ENCODE assay signal across 17 cellular contexts in the genomic region with DNA sequence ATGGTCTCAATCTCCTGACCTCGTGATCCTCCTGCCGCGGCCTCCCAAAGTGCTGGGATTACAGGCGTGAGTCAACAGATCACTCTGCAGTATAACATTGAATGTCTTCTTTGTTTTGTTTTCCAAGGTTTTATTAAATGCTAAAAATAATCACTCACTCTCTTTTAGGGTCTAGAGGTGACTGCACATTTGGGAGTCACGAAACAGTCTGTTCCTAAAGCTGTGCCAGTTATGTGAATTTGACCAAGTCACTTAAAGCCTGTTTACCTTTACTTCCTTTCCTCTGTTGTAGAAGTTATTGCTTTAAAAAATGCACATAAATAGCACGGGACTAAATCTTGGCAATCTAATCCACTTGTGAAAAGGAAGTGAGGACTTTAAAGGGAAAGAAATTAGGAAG.
DNase-seq lines count a peak whose midpoint lies in the region; ATAC-seq and TF ChIP-seq lines count a peak whose summit lies in the region.
"Had no signal": no experiment of that assay in that cellular context is flagged by ENCODE, and none has a peak within 500 bp of the region (broad histone marks: within the 10 kb centered on the region; RNA-seq: fewer than 3 reads in every experiment).

No MANE protein-coding gene starts in this region.

- H3K4me1 ChIP-seq in left ventricle myocardium inferior: no peaks in the 10 kb centered on the region
- H3K4me1 ChIP-seq in heart left ventricle: peaks cover 0 to 16% (median 0%) of the 10 kb centered on the region in 12 donors
- H3K4me1 ChIP-seq in tibial nerve: peaks cover 0 to 6% (median 1%) of the 10 kb centered on the region in 4 donors
- H3K4me1 ChIP-seq: HAP-1 had no signal

- H3K36me3 ChIP-seq in left ventricle myocardium inferior (no peaks in the 10 kb centered on the region), heart left ventricle (no peaks in the 10 kb centered on the region), tibial nerve (no peaks in the 10 kb centered on the region)
- H3K36me3 ChIP-seq: BLaER1 treated with 17β-estradiol and CSF1 and Interleukin-3, amounts not matched to agents 10 nM and 100 nM; HAP-1 had no signal

- H3K27me3 ChIP-seq in left ventricle myocardium inferior (ENCODE audit: low read depth): no peaks in the 10 kb centered on the region
- no peaks in the 10 kb centered on the region for H3K27me3 ChIP-seq in heart left ventricle
- H3K27me3 ChIP-seq in tibial nerve: no peaks in the 10 kb centered on the region
- H3K27me3 ChIP-seq: BLaER1 treated with 17β-estradiol and CSF1 and Interleukin-3, amounts not matched to agents 10 nM and 100 nM had no signal

- peak overlapping the region; percentile 40 for H3K27ac ChIP-seq in left ventricle myocardium inferior (replicated peaks)
- H3K27ac ChIP-seq in heart left ventricle: no peak overlapping the region
- peak overlapping the region in 2 of 4 donors; percentile 28 to 69 for H3K27ac ChIP-seq in tibial nerve
- H3K27ac ChIP-seq: 22Rv1; BLaER1 treated with 17β-estradiol and CSF1 and Interleukin-3, amounts not matched to agents 10 nM and 100 nM had no signal

- 43 to 54% (median 50%) methylated on average over 6 of the region's 6 CpGs for WGBS in heart left ventricle, 4 donors
- 24 to 36% methylated on average over 6 of the region's 6 CpGs for WGBS in tibial nerve, 2 donors

- no peak overlapping the region for H3K4me3 ChIP-seq in left ventricle myocardium inferior
- no peak overlapping the region for H3K4me3 ChIP-seq in heart left ventricle
- H3K4me3 ChIP-seq in tibial nerve: no peak overlapping the region
- H3K4me3 ChIP-seq: BLaER1 treated with 17β-estradiol and CSF1 and Interleukin-3, amounts not matched to agents 10 nM and 100 nM; HAP-1 had no signal

- TF ChIP-seq POLR2A in heart left ventricle (IDR thresholded peaks at IDR 0.05): no peak
- TF ChIP-seq POLR2A in tibial nerve (IDR thresholded peaks at IDR 0.05): no peak

- TF ChIP-seq CTCF in left ventricle myocardium inferior (IDR thresholded peaks at IDR 0.05; ENCODE audit: borderline replicate concordance) (no peak), heart left ventricle (IDR thresholded peaks at IDR 0.05) (no peak), tibial nerve (IDR thresholded peaks at IDR 0.05) (no peak)

- H3K9me3 ChIP-seq in left ventricle myocardium inferior (replicated peaks) (peaks cover 18% of the 10 kb centered on the region), heart left ventricle (peaks cover 0 to 12% (median 0%) of the 10 kb centered on the region in 12 donors), tibial nerve (peaks cover 0 to 9% (median 0%) of the 10 kb centered on the region in 4 donors)
- H3K9me3 ChIP-seq: HAP-1 had no signal

- TF ChIP-seq EP300 in tibial nerve (IDR thresholded peaks at IDR 0.05): peak; percentile 23 to 71

- DNase-seq in left ventricle myocardium inferior (no peak), heart left ventricle (no peak), dermis microvascular lymphatic vessel endothelial cell (ENCODE audit: low read depth in 2 of 2) (peak; percentile 43 to 94), lung microvascular endothelial cell (ENCODE audit: low read depth in 2 of 2) (peak; percentile 74 to 82), tibial nerve (ENCODE audit: low spot score in 2 of 2) (no peak)
- DNase-seq: CD4-positive, alpha-beta T cell; COR-L47; DMS153; DMS79 treated with DMSO at 0.1 percent for 48 hours; EL had no signal

- intact Hi-C loops in left ventricle myocardium inferior (cut with micrococcal nuclease): no loop called here
- intact Hi-C loops in heart left ventricle (cut with DNase I): no loop called here

- no peak for ATAC-seq in heart left ventricle
- no peak for ATAC-seq in HG02938 (IDR thresholded peaks at IDR 0.05; ENCODE audit: unreplicated experiment)
- no peak for ATAC-seq in SK-N-SH treated with all-trans-retinoic acid at 6 μM for 48 hours
- ATAC-seq in HG03521 (IDR thresholded peaks at IDR 0.05; ENCODE audit: unreplicated experiment): no peak
- ATAC-seq: HepG2 had no signal

TF ChIP-seq in SK-N-SH treated with all-trans-retinoic acid at 6 μM for 48 hours, 23 proteins besides CTCF, POLR2A, EP300 and RAD21 (continues in another document):
- no peak for TF ChIP-seq ZNF8 (CRISPR knock-in tag; IDR thresholded peaks at IDR 0.05)
- TF ChIP-seq, protein P1, sequence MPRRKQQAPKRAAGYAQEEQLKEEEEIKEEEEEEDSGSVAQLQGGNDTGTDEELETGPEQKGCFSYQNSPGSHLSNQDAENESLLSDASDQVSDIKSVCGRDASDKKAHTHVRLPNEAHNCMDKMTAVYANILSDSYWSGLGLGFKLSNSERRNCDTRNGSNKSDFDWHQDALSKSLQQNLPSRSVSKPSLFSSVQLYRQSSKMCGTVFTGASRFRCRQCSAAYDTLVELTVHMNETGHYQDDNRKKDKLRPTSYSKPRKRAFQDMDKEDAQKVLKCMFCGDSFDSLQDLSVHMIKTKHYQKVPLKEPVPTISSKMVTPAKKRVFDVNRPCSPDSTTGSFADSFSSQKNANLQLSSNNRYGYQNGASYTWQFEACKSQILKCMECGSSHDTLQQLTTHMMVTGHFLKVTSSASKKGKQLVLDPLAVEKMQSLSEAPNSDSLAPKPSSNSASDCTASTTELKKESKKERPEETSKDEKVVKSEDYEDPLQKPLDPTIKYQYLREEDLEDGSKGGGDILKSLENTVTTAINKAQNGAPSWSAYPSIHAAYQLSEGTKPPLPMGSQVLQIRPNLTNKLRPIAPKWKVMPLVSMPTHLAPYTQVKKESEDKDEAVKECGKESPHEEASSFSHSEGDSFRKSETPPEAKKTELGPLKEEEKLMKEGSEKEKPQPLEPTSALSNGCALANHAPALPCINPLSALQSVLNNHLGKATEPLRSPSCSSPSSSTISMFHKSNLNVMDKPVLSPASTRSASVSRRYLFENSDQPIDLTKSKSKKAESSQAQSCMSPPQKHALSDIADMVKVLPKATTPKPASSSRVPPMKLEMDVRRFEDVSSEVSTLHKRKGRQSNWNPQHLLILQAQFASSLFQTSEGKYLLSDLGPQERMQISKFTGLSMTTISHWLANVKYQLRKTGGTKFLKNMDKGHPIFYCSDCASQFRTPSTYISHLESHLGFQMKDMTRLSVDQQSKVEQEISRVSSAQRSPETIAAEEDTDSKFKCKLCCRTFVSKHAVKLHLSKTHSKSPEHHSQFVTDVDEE (CRISPR knock-in tag; IDR thresholded peaks at IDR 0.05): no peak
- TF ChIP-seq SNAI2 (CRISPR knock-in tag; IDR thresholded peaks at IDR 0.05): no peak
- TF ChIP-seq ZFP3 (CRISPR knock-in tag; IDR thresholded peaks at IDR 0.05): no peak
- TF ChIP-seq PPARA (CRISPR knock-in tag; IDR thresholded peaks at IDR 0.05; ENCODE audit: borderline replicate concordance): no peak
- no peak for TF ChIP-seq ARNTL (CRISPR knock-in tag; IDR thresholded peaks at IDR 0.05; ENCODE audit: borderline replicate concordance, low read depth)
- no peak for TF ChIP-seq ZNF565 (CRISPR knock-in tag; conservative IDR thresholded peaks at IDR 0.05; ENCODE audit: low read depth)
- TF ChIP-seq BACH2 (CRISPR knock-in tag; IDR thresholded peaks at IDR 0.05; ENCODE audit: borderline replicate concordance): no peak
- TF ChIP-seq CSDC2 (CRISPR knock-in tag; IDR thresholded peaks at IDR 0.05): no peak
- TF ChIP-seq, protein P2, sequence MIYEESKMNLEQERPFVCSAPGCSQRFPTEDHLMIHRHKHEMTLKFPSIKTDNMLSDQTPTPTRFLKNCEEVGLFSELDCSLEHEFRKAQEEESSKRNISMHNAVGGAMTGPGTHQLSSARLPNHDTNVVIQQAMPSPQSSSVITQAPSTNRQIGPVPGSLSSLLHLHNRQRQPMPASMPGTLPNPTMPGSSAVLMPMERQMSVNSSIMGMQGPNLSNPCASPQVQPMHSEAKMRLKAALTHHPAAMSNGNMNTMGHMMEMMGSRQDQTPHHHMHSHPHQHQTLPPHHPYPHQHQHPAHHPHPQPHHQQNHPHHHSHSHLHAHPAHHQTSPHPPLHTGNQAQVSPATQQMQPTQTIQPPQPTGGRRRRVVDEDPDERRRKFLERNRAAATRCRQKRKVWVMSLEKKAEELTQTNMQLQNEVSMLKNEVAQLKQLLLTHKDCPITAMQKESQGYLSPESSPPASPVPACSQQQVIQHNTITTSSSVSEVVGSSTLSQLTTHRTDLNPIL (CRISPR knock-in tag; IDR thresholded peaks at IDR 0.05; ENCODE audit: low read depth): no peak
- TF ChIP-seq TOX (CRISPR knock-in tag; IDR thresholded peaks at IDR 0.05; ENCODE audit: borderline replicate concordance): no peak
- no peak for TF ChIP-seq TCF4 (CRISPR knock-in tag; IDR thresholded peaks at IDR 0.05; ENCODE audit: borderline replicate concordance)
- no peak for TF ChIP-seq ISL1 (CRISPR knock-in tag; IDR thresholded peaks at IDR 0.05)
- TF ChIP-seq, protein P3, sequence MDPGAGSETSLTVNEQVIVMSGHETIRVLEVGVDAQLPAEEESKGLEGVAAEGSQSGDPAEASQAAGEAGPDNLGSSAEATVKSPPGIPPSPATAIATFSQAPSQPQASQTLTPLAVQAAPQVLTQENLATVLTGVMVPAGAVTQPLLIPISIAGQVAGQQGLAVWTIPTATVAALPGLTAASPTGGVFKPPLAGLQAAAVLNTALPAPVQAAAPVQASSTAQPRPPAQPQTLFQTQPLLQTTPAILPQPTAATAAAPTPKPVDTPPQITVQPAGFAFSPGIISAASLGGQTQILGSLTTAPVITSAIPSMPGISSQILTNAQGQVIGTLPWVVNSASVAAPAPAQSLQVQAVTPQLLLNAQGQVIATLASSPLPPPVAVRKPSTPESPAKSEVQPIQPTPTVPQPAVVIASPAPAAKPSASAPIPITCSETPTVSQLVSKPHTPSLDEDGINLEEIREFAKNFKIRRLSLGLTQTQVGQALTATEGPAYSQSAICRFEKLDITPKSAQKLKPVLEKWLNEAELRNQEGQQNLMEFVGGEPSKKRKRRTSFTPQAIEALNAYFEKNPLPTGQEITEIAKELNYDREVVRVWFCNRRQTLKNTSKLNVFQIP (CRISPR knock-in tag; IDR thresholded peaks at IDR 0.05; ENCODE audit: borderline replicate concordance, low read depth): no peak
- TF ChIP-seq ZC3H10 (CRISPR knock-in tag; IDR thresholded peaks at IDR 0.05): no peak
- no peak for TF ChIP-seq RARB (CRISPR knock-in tag; IDR thresholded peaks at IDR 0.05)
- TF ChIP-seq ESRRG (CRISPR knock-in tag; IDR thresholded peaks at IDR 0.05): no peak

Comparison
In these comparisons a context has a peak if more than half of its experiments do, and no peak if none do; other contexts are left out.
1. DNase-seq: peak in dermis microvascular lymphatic vessel endothelial cell (2 of 2) and lung microvascular endothelial cell (2 of 2); none in left ventricle myocardium inferior (single experiment), heart left ventricle (0 of 5) and tibial nerve (0 of 2).